Comparison of ENCODE assay signal across 9 cellular contexts in the genomic region with DNA sequence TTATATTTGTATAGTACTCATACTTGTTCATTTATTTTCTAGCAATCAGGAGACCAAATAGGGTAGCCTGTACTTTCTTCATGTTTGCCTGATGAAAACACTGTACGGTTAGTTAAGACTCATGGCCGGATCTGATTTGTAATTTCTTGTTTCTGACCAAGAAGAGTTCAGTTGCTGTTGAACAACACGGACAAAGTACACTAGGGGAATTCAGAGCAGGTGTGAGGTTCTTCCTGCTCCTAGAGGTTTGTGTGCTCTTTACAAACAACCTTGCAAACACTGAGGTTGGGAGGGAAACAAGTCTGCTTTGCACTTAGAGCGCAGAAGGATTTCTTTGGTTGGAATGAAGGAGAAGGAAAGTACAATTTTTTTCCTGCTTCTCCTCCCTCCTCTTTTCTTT.
DNase-seq lines count a peak whose midpoint lies in the region; ATAC-seq and TF ChIP-seq lines count a peak whose summit lies in the region.
"Had no signal": no experiment of that assay in that cellular context is flagged by ENCODE, and none has a peak within 500 bp of the region (broad histone marks: within the 10 kb centered on the region; RNA-seq: fewer than 3 reads in every experiment).

No MANE protein-coding gene starts in this region.

- H3K4me1 ChIP-seq in mucosa of descending colon (ENCODE audit: low read depth) (peaks cover 79% of the 10 kb centered on the region), adrenal gland (replicated peaks in 1 of 2) (peaks cover 14 to 47% of the 10 kb centered on the region in 2 donors)

- intact Hi-C loops in mucosa of descending colon (cut with DNase I, micrococcal nuclease) (loop anchor here in 1 of 2 donors (10.0 kb wide), 1 partner anchor 68 kb away; a partner anchor contains a TSS), adrenal gland (cut with DNase I) (no loop called here)

- H3K4me3 ChIP-seq in mucosa of descending colon, result no peak overlapping the region
- H3K4me3 ChIP-seq in adrenal gland, result no peak overlapping the region

- DNase-seq in mucosa of descending colon (peak in 1 of 3 donors; percentile 51), epidermal melanocyte (ENCODE audit: insufficient read length, low spot score) (no peak), DMS153 (lab: John Stamatoyannopoulos, UW) (no peak), adrenal gland (no peak)
- DNase-seq in activated naive CD4-positive, alpha-beta T cell treated with anti-CD3 and anti-CD28 coated beads, Interleukin-2, amount 50 U/mL, for 16 hours, result no peak
- DNase-seq: WERI-Rb-1 had no signal

- WGBS in adrenal gland, 4 donors, result 71 to 77% (median 74%) methylated on average over 4 of the region's 4 CpGs

- ATAC-seq in GM18498 (IDR thresholded peaks at IDR 0.05; ENCODE audit: unreplicated experiment) (peak; percentile 30), GM21717 (IDR thresholded peaks at IDR 0.05; ENCODE audit: unreplicated experiment) (peak; percentile 27), HG03571 (IDR thresholded peaks at IDR 0.05; ENCODE audit: unreplicated experiment) (peak; percentile 28), mucosa of descending colon (peak; percentile 65)

- no peaks in the 10 kb centered on the region for H3K27me3 ChIP-seq in adrenal gland

- no peak for TF ChIP-seq CTCF in mucosa of descending colon (IDR thresholded peaks at IDR 0.05)
- TF ChIP-seq CTCF in adrenal gland (IDR thresholded peaks at IDR 0.05), result no peak

- H3K9me3 ChIP-seq in mucosa of descending colon (no peaks in the 10 kb centered on the region), adrenal gland (replicated peaks in 1 of 3) (no peaks in the 10 kb centered on the region)

- no peaks in the 10 kb centered on the region for H3K36me3 ChIP-seq in mucosa of descending colon (ENCODE audit: low read depth)
- H3K36me3 ChIP-seq in adrenal gland (replicated peaks in 1 of 2), result no peaks in the 10 kb centered on the region
- H3K36me3 ChIP-seq: WERI-Rb-1 had no signal

- TF ChIP-seq POLR2A in adrenal gland (IDR thresholded peaks at IDR 0.05), result no peak

- H3K27ac ChIP-seq in adrenal gland, result no peak overlapping the region
- H3K27ac ChIP-seq: WERI-Rb-1 had no signal
